Comparison of ENCODE assay signal across 8 cellular contexts in the genomic region with DNA sequence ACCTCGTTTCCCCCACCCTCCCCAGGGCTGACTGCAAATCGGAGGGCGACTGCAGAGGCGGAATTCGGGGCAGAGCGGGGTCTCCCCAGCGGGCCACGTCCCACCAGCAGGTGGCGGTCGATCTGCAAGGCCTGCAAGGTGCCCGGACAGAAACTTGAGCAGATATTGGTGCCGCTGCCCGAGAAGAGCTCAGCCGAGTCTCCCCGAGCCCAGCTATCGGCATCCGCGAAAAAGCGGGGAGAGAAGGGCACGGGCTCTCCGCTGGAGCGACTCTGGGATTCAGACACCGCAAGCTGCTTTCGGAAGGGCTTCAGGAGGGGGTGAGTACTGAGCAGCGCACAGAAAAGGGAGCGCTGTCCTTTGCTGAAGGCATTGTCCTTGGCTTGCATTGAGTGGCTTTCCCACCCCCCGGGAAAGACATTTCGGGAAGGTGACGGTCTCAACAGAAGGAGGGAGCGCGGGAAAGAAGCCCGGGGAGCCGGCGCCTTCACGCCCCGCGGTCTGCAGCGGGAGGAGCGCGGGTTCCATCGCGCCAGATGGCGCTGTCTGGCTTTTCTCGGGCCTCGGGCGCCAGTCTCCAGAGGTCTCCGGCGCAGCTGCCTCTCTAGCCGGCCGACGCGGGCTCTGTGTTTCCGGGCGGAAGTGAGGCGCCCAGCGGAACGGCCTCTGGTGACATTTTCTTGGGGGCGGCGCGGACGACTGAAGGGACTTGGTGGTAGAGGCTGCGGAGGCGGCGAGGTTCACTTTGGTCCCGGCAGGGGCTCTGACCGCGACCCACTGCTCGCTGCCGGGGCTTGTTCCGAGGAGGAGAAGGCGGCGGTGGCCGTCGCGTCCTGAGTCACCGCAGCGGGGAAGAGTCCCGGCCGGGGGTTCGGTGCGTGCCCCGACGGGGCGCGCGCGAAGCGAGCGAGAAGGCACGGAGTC.
DNase-seq lines count a peak whose midpoint lies in the region; ATAC-seq and TF ChIP-seq lines count a peak whose summit lies in the region.

No MANE protein-coding gene starts in this region.

- DNase-seq in ELR (ENCODE audit: low read depth) = peak; percentile 94
- peak; percentile 34 for DNase-seq in GOT3 (lab: John Stamatoyannopoulos, UW)
- peak; percentile 92 for DNase-seq in LHCN-M2 (ENCODE audit: low read depth)
- DNase-seq in RKO (ENCODE audit: low spot score) = peak; percentile 92
- DNase-seq in fibroblast of peridontal ligament (ENCODE audit: extremely low read depth) = peak; percentile 86
- peak; percentile 90 for DNase-seq in natural killer cell
- DNase-seq in stimulated activated naive CD4-positive, alpha-beta T cell (lab: John Stamatoyannopoulos, UW) = peak; percentile 84 to 90 (median 85)

- H3K9me3 Mint-ChIP-seq in activated T-helper 17 cell treated with anti-CD3 and anti-CD28 coated beads, Interleukin-2, amount 50 U/mL, for 72 hours = no peaks in the 10 kb centered on the region
- H3K9me3 Mint-ChIP-seq in natural killer cell = no peaks in the 10 kb centered on the region

- H3K4me1 Mint-ChIP-seq in activated T-helper 17 cell treated with anti-CD3 and anti-CD28 coated beads, Interleukin-2, amount 50 U/mL, for 72 hours = peaks cover 28% of the 10 kb centered on the region
- H3K4me1 Mint-ChIP-seq in natural killer cell = peaks cover 30 to 39% of the 10 kb centered on the region in 2 donors

- intact Hi-C loops in natural killer cell (cut with micrococcal nuclease) = loop anchor here (1.0 to 10.0 kb wide), 7 partner anchors 31 to 485 kb away; a partner anchor contains a TSS

- no peaks in the 10 kb centered on the region for H3K27me3 Mint-ChIP-seq in activated T-helper 17 cell treated with anti-CD3 and anti-CD28 coated beads, Interleukin-2, amount 50 U/mL, for 72 hours
- H3K27me3 Mint-ChIP-seq in natural killer cell (ENCODE audit: low read depth in 2 of 2) = no peaks in the 10 kb centered on the region

- H3K27ac Mint-ChIP-seq in activated T-helper 17 cell treated with anti-CD3 and anti-CD28 coated beads, Interleukin-2, amount 50 U/mL, for 72 hours = peak overlapping the region; percentile 98
- H3K27ac Mint-ChIP-seq in natural killer cell = peak overlapping the region; percentile 96 to 99

- peaks cover 42% of the 10 kb centered on the region for H3K36me3 Mint-ChIP-seq in activated T-helper 17 cell treated with anti-CD3 and anti-CD28 coated beads, Interleukin-2, amount 50 U/mL, for 72 hours (ENCODE audit: low read depth)
- no peaks in the 10 kb centered on the region for H3K36me3 Mint-ChIP-seq in natural killer cell

- peak overlapping the region; percentile 98 for H3K4me3 Mint-ChIP-seq in activated T-helper 17 cell treated with anti-CD3 and anti-CD28 coated beads, Interleukin-2, amount 50 U/mL, for 72 hours
- H3K4me3 Mint-ChIP-seq in natural killer cell = peak overlapping the region; percentile 100

- peak; percentile 90 for ATAC-seq in activated T-helper 17 cell treated with anti-CD3 and anti-CD28 coated beads, Interleukin-2, amount 50 U/mL, for 72 hours (replicated peaks)
- peak; percentile 85 to 97 (median 92) for ATAC-seq in natural killer cell

- peak; percentile 94 for TF ChIP-seq CTCF in natural killer cell (IDR thresholded peaks at IDR 0.05)

Comparison
In these comparisons a context has a peak if more than half of its experiments do, and no peak if none do; other contexts are left out.
1. Peak in every context shown above with its lines: DNase-seq and ATAC-seq.
2. DNase-seq: peak in every context shown above with its lines; median percentile 94 in ELR; 92 in LHCN-M2; 92 in RKO; 90 in natural killer cell; 86 in fibroblast of peridontal ligament; 85 in stimulated activated naive CD4-positive, alpha-beta T cell; 34 in GOT3.